8 cellular contexts compared by ENCODE assay signal in the genomic region with DNA sequence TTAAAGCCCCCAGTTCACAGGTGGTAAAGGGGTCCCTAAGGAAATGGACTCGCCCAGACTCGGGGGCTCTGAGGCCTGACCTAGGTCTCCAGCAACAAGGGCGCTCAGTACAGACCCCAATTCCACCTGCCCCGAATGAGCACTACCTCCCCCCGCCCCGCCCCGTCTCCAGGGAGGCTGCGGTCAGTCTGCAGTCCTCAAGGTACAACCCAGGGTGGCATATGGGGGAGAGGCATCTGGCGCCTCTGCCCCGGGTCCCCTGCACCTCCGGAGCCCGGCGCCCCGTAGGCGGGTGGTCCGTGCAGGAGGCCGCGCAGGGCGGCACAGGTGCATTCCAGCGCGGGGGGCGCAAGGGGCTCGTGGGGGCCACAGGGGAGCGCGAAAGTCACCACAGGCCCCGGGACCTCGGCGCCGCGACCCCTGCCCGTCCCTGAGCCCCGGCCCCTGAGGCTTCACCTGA. TPM values are rescaled to one million over a fixed set of nuclear protein-coding genes. Genes with fewer than 3 reads are reported as not detected.
DNase-seq lines count a peak whose midpoint lies in the region; ATAC-seq and TF ChIP-seq lines count a peak whose summit lies in the region.

No MANE protein-coding gene starts in this region.

- DNase-seq in CD14-positive monocyte (ENCODE audit: low spot score) (no peak), OCI-M1 (lab: John Stamatoyannopoulos, UW) (peak; percentile 10), progenitor cell of endocrine pancreas (ENCODE audit: low spot score, unreplicated experiment) (no peak), EL (no peak), NCI-H2227 treated with DMSO at 0.1 percent for 48 hours (lab: John Stamatoyannopoulos, UW) (no peak), cerebellar nuclear complex (lab: John Stamatoyannopoulos, UW) (no peak)

- peak overlapping the region; percentile 84 to 96 for H3K4me3 ChIP-seq in esophagus (ENCODE audit: low read depth in 1 of 2, low read length in 2 of 2)

- peaks cover 0 to 32% of the 10 kb centered on the region in 2 donors for H3K36me3 ChIP-seq in esophagus (ENCODE audit: control insufficient read depth in 2 of 2, insufficient read depth in 2 of 2, low read length in 1 of 2)

- WGBS in esophagus, 2 donors: 0 to 2% methylated on average over 28 to 32 of the region's 32 CpGs

- H3K9me3 Mint-ChIP-seq in CD14-positive monocyte (no peaks in the 10 kb centered on the region), progenitor cell of endocrine pancreas (ENCODE audit: low read depth) (no peaks in the 10 kb centered on the region)

- H3K27ac Mint-ChIP-seq in CD14-positive monocyte (peak overlapping the region; percentile 86 to 97 (median 96)), progenitor cell of endocrine pancreas (no peak overlapping the region)

- TF ChIP-seq CTCF in CD14-positive monocyte (IDR thresholded peaks at IDR 0.05) (no peak), progenitor cell of endocrine pancreas (IDR thresholded peaks at IDR 0.05; ENCODE audit: unreplicated experiment) (no peak)

- peaks cover 6 to 34% of the 10 kb centered on the region in 2 donors for H3K4me1 ChIP-seq in esophagus (ENCODE audit: control insufficient read depth in 2 of 2, insufficient read depth in 2 of 2, low read length in 1 of 2)

- ATAC-seq in GM21528 (IDR thresholded peaks at IDR 0.05; ENCODE audit: low FRiP score, unreplicated experiment): peak; percentile 18

- H3K27ac ChIP-seq in esophagus (ENCODE audit: low read depth in 2 of 2, low read length in 1 of 2): peak overlapping the region; percentile 93 to 97

- H3K4me3 Mint-ChIP-seq in CD14-positive monocyte: peak overlapping the region; percentile 92 to 95
- H3K4me3 Mint-ChIP-seq in progenitor cell of endocrine pancreas (ENCODE audit: low read depth): peak overlapping the region; percentile 68

- no peaks in the 10 kb centered on the region for H3K9me3 ChIP-seq in esophagus (ENCODE audit: control insufficient read depth in 2 of 2, insufficient read depth in 1 of 2, low read depth in 1 of 2, low read length in 1 of 2)

- H3K36me3 Mint-ChIP-seq in CD14-positive monocyte (peaks cover 29 to 38% of the 10 kb centered on the region in 2 donors), progenitor cell of endocrine pancreas (ENCODE audit: insufficient read depth) (no peaks in the 10 kb centered on the region)

- intact Hi-C loops in CD14-positive monocyte (cut with micrococcal nuclease): loop anchor here in 1 of 2 donors (2.0 to 5.0 kb wide), 2 partner anchors 19 to 89 kb away; a partner anchor contains a TSS

- H3K27me3 ChIP-seq in esophagus (ENCODE audit: control insufficient read depth in 1 of 2, insufficient read depth in 2 of 2, low read length in 2 of 2): no peaks in the 10 kb centered on the region

- H3K4me1 Mint-ChIP-seq in CD14-positive monocyte (peaks cover 48% of the 10 kb centered on the region), progenitor cell of endocrine pancreas (ENCODE audit: low read depth) (peaks cover 3% of the 10 kb centered on the region)

- H3K27me3 Mint-ChIP-seq in CD14-positive monocyte (ENCODE audit: low read depth in 3 of 3) (peaks cover 0 to 3% (median 0%) of the 10 kb centered on the region in 3 donors), progenitor cell of endocrine pancreas (no peaks in the 10 kb centered on the region)

RNA-seq across cellular contexts. Expression of a gene that starts 0.4 kb away (rescaled TPM):
- 1,000 to 10,000 TPM in 1 of 2 donors, 100 to 1,000 TPM in 1; 855 to 1,372 TPM for polyA plus RNA-seq in CD14-positive monocyte
- 100 to 1,000 TPM; 273 to 284 TPM for polyA plus RNA-seq in esophagus
- 158 and 163 TPM in 2 replicates for total RNA-seq in progenitor cell of endocrine pancreas

RNA-seq across cellular contexts. Expression of a gene that starts 13.0 kb away (rescaled TPM):
- polyA plus RNA-seq in CD14-positive monocyte (not detected), esophagus (1 to 10 TPM in 1 of 2 donors, under 1 TPM in 1; 0.73 to 1.1 TPM)
- 1.2 TPM in 2 replicates for total RNA-seq in progenitor cell of endocrine pancreas
